Comparison of ENCODE assay signal across 9 cellular contexts in the genomic region with DNA sequence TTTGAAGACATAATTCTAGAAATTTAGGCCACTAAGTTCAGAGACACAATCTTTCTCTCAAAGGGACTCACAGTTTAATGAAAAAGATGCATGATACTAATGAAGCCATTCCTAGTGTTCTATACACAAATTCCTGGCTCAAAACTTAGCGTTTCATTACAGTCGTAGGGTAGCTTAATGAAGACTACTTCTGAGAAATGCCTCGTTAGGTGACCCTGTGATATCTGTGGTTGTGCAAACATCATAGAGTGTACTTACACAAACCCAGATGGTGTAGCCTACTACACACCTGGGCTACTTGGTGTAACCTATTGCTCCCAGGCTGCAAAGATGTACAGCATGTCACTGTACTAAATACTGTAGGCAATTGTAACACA. TPM values are rescaled to one million over a fixed set of nuclear protein-coding genes. Genes with fewer than 3 reads are reported as not detected.
A peak's percentile ranks its signal among the peaks of the same experiment; 100 is the strongest.
DNase-seq lines count a peak whose midpoint lies in the region; ATAC-seq and TF ChIP-seq lines count a peak whose summit lies in the region.
"Had no signal": no experiment of that assay in that cellular context is flagged by ENCODE, and none has a peak within 500 bp of the region (broad histone marks: within the 10 kb centered on the region; RNA-seq: fewer than 3 reads in every experiment).

No MANE protein-coding gene starts in this region.

- H3K36me3 ChIP-seq in psoas muscle (ENCODE audit: insufficient read depth in 1 of 2, low read depth in 1 of 2) (peaks cover 0 to 3% of the 10 kb centered on the region in 2 donors), WERI-Rb-1 (peaks cover 27% of the 10 kb centered on the region)
- H3K36me3 ChIP-seq: right atrium auricular region had no signal

- 84 to 89% (median 88%) methylated on average over 3 of the region's 3 CpGs for WGBS in psoas muscle, 3 donors

- H3K27ac ChIP-seq in caudate nucleus (ENCODE audit: low read depth, low read length) (peak overlapping the region; percentile 71), psoas muscle (no peak overlapping the region), WERI-Rb-1 (no peak overlapping the region; the same call in 1 of the 2 replicates)

- intact Hi-C loops in psoas muscle (cut with DNase I), result no loop called here

- H3K4me3 ChIP-seq in Jurkat, Clone E6-1 (ENCODE audit: low read length), result peak overlapping the region; percentile 94
- H3K4me3 ChIP-seq in psoas muscle (peak overlapping the region; percentile 86), WERI-Rb-1 (ENCODE audit: low read depth, low read length) (no peak overlapping the region)

- no peaks in the 10 kb centered on the region for H3K27me3 ChIP-seq in psoas muscle (ENCODE audit: insufficient read depth in 3 of 3, low read length in 2 of 3)
- H3K27me3 ChIP-seq in WERI-Rb-1 (ENCODE audit: insufficient read depth, low read depth, severe bottlenecking), result no peaks in the 10 kb centered on the region
- H3K27me3 ChIP-seq: right atrium auricular region had no signal

- TF ChIP-seq CTCF in psoas muscle (IDR thresholded peaks at IDR 0.05), result no peak
- TF ChIP-seq CTCF in WERI-Rb-1 (IDR thresholded peaks at IDR 0.05; ENCODE audit: low read depth, low read length), result no peak

- ATAC-seq in GM18498 (IDR thresholded peaks at IDR 0.05; ENCODE audit: unreplicated experiment) (peak; percentile 0), psoas muscle (no peak)

- H3K4me1 ChIP-seq in psoas muscle, result peaks cover 30% of the 10 kb centered on the region

- no peak for DNase-seq in Jurkat, Clone E6-1 (ENCODE audit: low read depth, low spot score)
- DNase-seq in caudate nucleus (lab: John Stamatoyannopoulos, UW) (no peak), psoas muscle (no peak), SIG-M5 treated with dmso at 0.1 percent for 504 hours (lab: John Stamatoyannopoulos, UW; ENCODE audit: unreplicated experiment) (no peak), WERI-Rb-1 (no peak), HuH-7.5 (ENCODE audit: low spot score) (no peak), Kasumi-1 (lab: John Stamatoyannopoulos, UW) (no peak)

- H3K9me3 ChIP-seq in psoas muscle (no peaks in the 10 kb centered on the region), WERI-Rb-1 (ENCODE audit: severe bottlenecking) (no peaks in the 10 kb centered on the region)
- H3K9me3 ChIP-seq: right atrium auricular region had no signal

RNA-seq across cellular contexts. Expression of a gene that starts 0.5 kb away (rescaled TPM):
- 110 TPM for polyA plus RNA-seq in Jurkat, Clone E6-1 (2012; ENCODE audit: insufficient read depth, insufficient read length)
- 100 to 1,000 TPM; 129 to 184 (median 135) TPM for total RNA-seq in psoas muscle
- polyA plus RNA-seq in psoas muscle, result 100 to 1,000 TPM; 185 to 206 (median 188) TPM
